ENCODE assay signal across 9 cellular contexts in the genomic region with DNA sequence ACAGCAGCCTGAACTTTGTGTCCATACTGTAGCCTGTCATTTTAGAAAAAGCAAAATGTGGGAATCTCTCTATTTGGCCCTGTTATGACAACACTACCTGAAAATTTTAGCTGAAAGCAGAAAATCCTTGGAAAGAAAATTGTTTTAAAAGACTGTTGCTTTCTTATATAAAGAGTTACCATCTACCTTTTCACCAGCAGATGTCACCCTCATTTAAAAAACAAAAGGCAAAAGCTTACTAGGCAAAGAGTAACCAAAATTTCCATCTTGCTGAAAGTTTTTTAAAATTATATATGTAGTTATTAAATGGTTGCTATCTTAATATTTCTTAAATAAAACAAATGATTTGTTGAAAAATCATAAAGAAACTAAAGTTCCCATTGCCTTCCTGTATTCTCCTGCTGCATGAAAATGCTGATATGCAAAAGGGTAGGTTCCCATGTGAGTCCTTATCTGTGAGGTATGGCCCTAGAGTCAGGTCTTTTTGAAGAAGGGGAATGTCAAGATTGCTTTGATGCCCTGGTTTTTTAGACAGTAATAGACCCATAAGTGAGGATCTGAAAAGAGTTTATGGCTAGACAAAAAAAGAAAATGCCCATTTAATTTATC.
A peak's percentile ranks its signal among the peaks of the same experiment; 100 is the strongest.
DNase-seq lines count a peak whose midpoint lies in the region; ATAC-seq, FAIRE-seq and TF ChIP-seq lines count a peak whose summit lies in the region.
"Had no signal": no experiment of that assay in that cellular context is flagged by ENCODE, and none has a peak within 500 bp of the region (broad histone marks: within the 10 kb centered on the region; RNA-seq: fewer than 3 reads in every experiment).

No MANE protein-coding gene starts in this region.

- no peak for ATAC-seq in CD4-positive, CD25-positive, alpha-beta regulatory T cell (ENCODE audit: low read depth in 2 of 2)
- ATAC-seq in GM18867 (IDR thresholded peaks at IDR 0.05; ENCODE audit: unreplicated experiment): no peak
- ATAC-seq: mucosa of descending colon had no signal

- peaks cover 12% of the 10 kb centered on the region for H3K36me3 ChIP-seq in CD4-positive, CD25-positive, alpha-beta regulatory T cell (ENCODE audit: control insufficient read depth, insufficient read depth, low read length)
- H3K36me3 ChIP-seq in fibroblast of lung (ENCODE audit: control insufficient read depth, insufficient read depth, low read length) (no peaks in the 10 kb centered on the region), small intestine (ENCODE audit: control insufficient read depth in 2 of 2, insufficient read depth in 2 of 2, low read length in 2 of 2) (peaks cover 0 to 2% of the 10 kb centered on the region in 2 donors)

- CTCF ChIA-PET in RWPE1 (lab: Yijun Ruan, JAX): interaction anchor here (0.5 to 2.7 kb wide), 23 partner anchors 12 to 1312 kb away, joined by 3 to 16 read pairs (median 4); no protein-coding TSS in a partner anchor

- no peaks in the 10 kb centered on the region for H3K9me3 Mint-ChIP-seq in CD4-positive, CD25-positive, alpha-beta regulatory T cell

- DNase-seq in CD4-positive, CD25-positive, alpha-beta regulatory T cell: peak in 2 of 3 donors; percentile 38 to 71
- DNase-seq in H4 (ENCODE audit: low spot score) (peak; percentile 37), RWPE1 (ENCODE audit: low spot score) (no peak), fibroblast of lung (ENCODE audit: low read depth in 2 of 2) (peak; percentile 33 to 67), small intestine (peak; percentile 44), ureter (ENCODE audit: low spot score) (no peak), HK-2 (ENCODE audit: unreplicated experiment) (no peak)

- no peak overlapping the region for H3K9ac ChIP-seq in fibroblast of lung (ENCODE audit: insufficient read depth, low read length)

- H2AFZ ChIP-seq in fibroblast of lung (ENCODE audit: low read length): no peak overlapping the region

- peak overlapping the region; percentile 64 for H3K27ac ChIP-seq in CD4-positive, CD25-positive, alpha-beta regulatory T cell (ENCODE audit: insufficient read depth, low read length, poor library complexity, severe bottlenecking)
- H3K27ac ChIP-seq in RWPE1 (no peak overlapping the region), fibroblast of lung (ENCODE audit: insufficient read depth, low read length) (no peak overlapping the region), small intestine (ENCODE audit: low read depth in 1 of 2, low read length in 1 of 2) (no peak overlapping the region)

- no peak overlapping the region for H3K4me2 ChIP-seq in fibroblast of lung (ENCODE audit: extremely low read depth, insufficient read depth, low read length)

- H3K4me3 Mint-ChIP-seq in CD4-positive, CD25-positive, alpha-beta regulatory T cell: peak overlapping the region in 1 of 4 donors; percentile 69

- no peaks in the 10 kb centered on the region for H3K9me3 ChIP-seq in CD4-positive, CD25-positive, alpha-beta regulatory T cell (ENCODE audit: control insufficient read depth in 2 of 2, low read length in 2 of 2)
- H3K9me3 ChIP-seq in fibroblast of lung (ENCODE audit: control insufficient read depth, insufficient read depth, low read depth, low read length) (no peaks in the 10 kb centered on the region), small intestine (ENCODE audit: control insufficient read depth, low read depth) (no peaks in the 10 kb centered on the region)
- H3K9me3 ChIP-seq: mucosa of descending colon had no signal

- H3K27ac Mint-ChIP-seq in CD4-positive, CD25-positive, alpha-beta regulatory T cell: peak overlapping the region; percentile 57 to 90 (median 82)

- POLR2A ChIA-PET in RWPE1 (lab: Yijun Ruan, JAX; ENCODE audit: low non-redundant PET): no interaction called here

- H3K4me3 ChIP-seq in CD4-positive, CD25-positive, alpha-beta regulatory T cell (ENCODE audit: low read depth, low read length): peak overlapping the region; percentile 85
- H3K4me3 ChIP-seq in fibroblast of lung (replicated peaks in 1 of 4; ENCODE audit: control extremely low read depth in 1 of 4, insufficient read depth in 1 of 4, low read depth in 3 of 4, low read length in 4 of 4) (no peak overlapping the region), small intestine (ENCODE audit: low read depth in 1 of 2, low read length in 2 of 2) (no peak overlapping the region)
- H3K4me3 ChIP-seq: mucosa of descending colon had no signal

- TF ChIP-seq CTCF in RWPE1 (conservative IDR thresholded peaks at IDR 0.05; ENCODE audit: low read depth) (peak; percentile 76), fibroblast of lung (conservative IDR thresholded peaks at IDR 0.05 in 1 of 2, IDR thresholded peaks at IDR 0.05 in 1 of 2; ENCODE audit: low read depth in 1 of 2, low read length in 2 of 2) (peak; percentile 26 to 49)

- H3K27me3 Mint-ChIP-seq in CD4-positive, CD25-positive, alpha-beta regulatory T cell: no peaks in the 10 kb centered on the region

- H3K27me3 ChIP-seq in CD4-positive, CD25-positive, alpha-beta regulatory T cell (ENCODE audit: control insufficient read depth, insufficient read depth, low read length): no peaks in the 10 kb centered on the region
- H3K27me3 ChIP-seq in fibroblast of lung (ENCODE audit: control insufficient read depth, insufficient read depth, low read length): no peaks in the 10 kb centered on the region
- no peaks in the 10 kb centered on the region for H3K27me3 ChIP-seq in small intestine (ENCODE audit: control insufficient read depth in 2 of 2, insufficient read depth in 2 of 2, low read length in 2 of 2)

- no peak for FAIRE-seq in small intestine (lab: Jason Lieb, UNC)

- no peaks in the 10 kb centered on the region for H4K20me1 ChIP-seq in fibroblast of lung (ENCODE audit: control insufficient read depth, extremely low read depth, insufficient read depth, low read length)

- peaks cover 4% of the 10 kb centered on the region for H3K36me3 Mint-ChIP-seq in CD4-positive, CD25-positive, alpha-beta regulatory T cell

- H3K4me1 Mint-ChIP-seq in CD4-positive, CD25-positive, alpha-beta regulatory T cell: peaks cover 20 to 34% (median 26%) of the 10 kb centered on the region in 4 donors

- no peaks in the 10 kb centered on the region for H3K79me2 ChIP-seq in fibroblast of lung (ENCODE audit: control insufficient read depth, insufficient read depth, low read length)

- H3K4me1 ChIP-seq in CD4-positive, CD25-positive, alpha-beta regulatory T cell (ENCODE audit: control insufficient read depth, insufficient read depth, low read length, poor library complexity, severe bottlenecking): peaks cover 17% of the 10 kb centered on the region
- peaks cover 4% of the 10 kb centered on the region for H3K4me1 ChIP-seq in fibroblast of lung (ENCODE audit: control insufficient read depth, extremely low read depth, insufficient read depth, low read length)
- H3K4me1 ChIP-seq in small intestine (ENCODE audit: control insufficient read depth in 2 of 2, insufficient read depth in 1 of 2, low read depth in 1 of 2, low read length in 1 of 2): no peaks in the 10 kb centered on the region

Comparison
In these comparisons a context has a peak if more than half of its experiments do, and no peak if none do; other contexts are left out.
1. DNase-seq: peak in CD4-positive, CD25-positive, alpha-beta regulatory T cell (2 of 3), H4 (single experiment), fibroblast of lung (2 of 2) and small intestine (single experiment); none in RWPE1 (single experiment), ureter (single experiment) and HK-2 (single experiment).